12 cellular contexts compared by ENCODE assay signal in the genomic region with DNA sequence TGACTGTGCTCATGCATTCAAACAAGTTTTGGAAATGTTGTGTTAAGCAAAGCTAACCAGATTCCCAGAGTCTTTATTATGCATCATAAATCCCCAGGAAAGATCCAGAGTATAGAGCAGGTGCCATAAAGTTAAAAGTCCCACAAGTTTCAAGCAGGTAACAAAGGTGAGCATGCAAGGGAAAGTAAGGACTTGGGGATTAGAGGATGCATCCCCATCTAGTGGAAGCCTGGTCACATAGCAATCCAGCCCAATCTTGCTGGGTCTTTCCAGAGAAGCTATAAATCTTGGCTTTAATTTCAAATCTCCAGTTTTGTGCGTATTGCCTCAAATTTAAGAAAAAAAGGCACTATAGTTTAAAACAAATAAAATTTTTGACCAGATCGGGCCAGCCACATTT.
DNase-seq lines count a peak whose midpoint lies in the region; ATAC-seq and TF ChIP-seq lines count a peak whose summit lies in the region.
"Had no signal": no experiment of that assay in that cellular context is flagged by ENCODE, and none has a peak within 500 bp of the region (broad histone marks: within the 10 kb centered on the region; RNA-seq: fewer than 3 reads in every experiment).

No MANE protein-coding gene starts in this region.

- no peaks in the 10 kb centered on the region for H3K4me1 Mint-ChIP-seq in HFFc6 (ENCODE audit: low read depth)

- no peak for DNase-seq in HFFc6
- peak; percentile 16 for DNase-seq in SK-N-DZ (ENCODE audit: low spot score)
- peak; percentile 41 for DNase-seq in iris pigment epithelial cell (ENCODE audit: low read depth)
- DNase-seq in NCI-H2107 (lab: John Stamatoyannopoulos, UW), result no peak
- no peak for DNase-seq in activated naive CD4-positive, alpha-beta T cell treated with Interleukin-2 at 50 U/mL for 16 hours
- no peak for DNase-seq in sciatic nerve (ENCODE audit: low spot score)
- DNase-seq in GOT3 (lab: John Stamatoyannopoulos, UW), result no peak
- DNase-seq: activated CD8-positive, alpha-beta memory T cell treated with anti-CD3 and anti-CD28 coated beads, Interleukin-2, amount 50 U/mL, for 4 hours; effector memory CD8-positive, alpha-beta T cell; stimulated activated CD4-positive, alpha-beta T cell treated with anti-CD3 and anti-CD28 coated beads, Interleukin-2, amount 100 ng/mL, for 48 hours had no signal

- H3K4me3 Mint-ChIP-seq in HFFc6, result no peak overlapping the region
- H3K4me3 Mint-ChIP-seq: effector memory CD8-positive, alpha-beta T cell had no signal

- H3K36me3 Mint-ChIP-seq in HFFc6 (ENCODE audit: low read depth), result peaks cover 14% of the 10 kb centered on the region

- H3K27ac Mint-ChIP-seq in HFFc6, result no peak overlapping the region
- H3K27ac Mint-ChIP-seq: effector memory CD8-positive, alpha-beta T cell had no signal

- intact Hi-C loops in sciatic nerve (cut with DNase I), result no loop called here

- no peak for ATAC-seq in sciatic nerve
- ATAC-seq: effector memory CD8-positive, alpha-beta T cell had no signal

- peaks cover 43% of the 10 kb centered on the region for H3K9me3 Mint-ChIP-seq in HFFc6

- TF ChIP-seq CTCF in C4-2B (conservative IDR thresholded peaks at IDR 0.05), result peak; percentile 71
- TF ChIP-seq CTCF in HFFc6 (IDR thresholded peaks at IDR 0.05), result peak; percentile 62

- no peak overlapping the region for H3K27ac ChIP-seq in C4-2B
- H3K27ac ChIP-seq: vagina had no signal

- no peaks in the 10 kb centered on the region for H3K27me3 Mint-ChIP-seq in HFFc6 (ENCODE audit: insufficient read depth)
- H3K27me3 Mint-ChIP-seq: effector memory CD8-positive, alpha-beta T cell had no signal

Comparison
In these comparisons a context has a peak if more than half of its experiments do, and no peak if none do; other contexts are left out.
1. DNase-seq: peak in SK-N-DZ (single experiment) and iris pigment epithelial cell (single experiment); none in HFFc6 (single experiment), NCI-H2107 (single experiment), activated naive CD4-positive, alpha-beta T cell treated with Interleukin-2 at 50 U/mL for 16 hours (single experiment), sciatic nerve (single experiment) and GOT3 (single experiment).